In genomic region chr5:168328804-168329203, GRCh38 we compare ENCODE assay signal across 8 cellular contexts. TPM values are rescaled to one million over a fixed set of nuclear protein-coding genes. Genes with fewer than 3 reads are reported as not detected.
DNase-seq lines count a peak whose midpoint lies in the region; ATAC-seq and TF ChIP-seq lines count a peak whose summit lies in the region.

No MANE protein-coding gene starts in this region.

- no peaks in the 10 kb centered on the region for H3K9me3 Mint-ChIP-seq in endothelial cell (ENCODE audit: unreplicated experiment)
- no peaks in the 10 kb centered on the region for H3K9me3 Mint-ChIP-seq in CD4-positive, alpha-beta memory T cell

- H3K27ac Mint-ChIP-seq in endothelial cell (ENCODE audit: unreplicated experiment), result no peak overlapping the region
- H3K27ac Mint-ChIP-seq in CD4-positive, alpha-beta memory T cell, result no peak overlapping the region

- H3K36me3 Mint-ChIP-seq in endothelial cell (ENCODE audit: low read depth, unreplicated experiment), result no peaks in the 10 kb centered on the region
- no peaks in the 10 kb centered on the region for H3K36me3 Mint-ChIP-seq in CD4-positive, alpha-beta memory T cell

- POLR2A ChIA-PET in CD4-positive, alpha-beta memory T cell (lab: Charles Lee; ENCODE audit: partially characterized antibody), result no interaction called here
- POLR2A ChIA-PET in SK-N-SH (lab: Yijun Ruan, JAX), result no interaction called here

- H3K9me3 ChIP-seq in BLaER1 treated with 17β-estradiol and CSF1 and Interleukin-3, amounts not matched to agents 10 nM and 100 nM (replicated peaks in 1 of 11), result no peaks in the 10 kb centered on the region
- H3K9me3 ChIP-seq in CD4-positive, alpha-beta memory T cell (ENCODE audit: control insufficient read depth in 1 of 2, low read length in 2 of 2), result no peaks in the 10 kb centered on the region
- no peaks in the 10 kb centered on the region for H3K9me3 ChIP-seq in SK-N-SH

- no peak overlapping the region for H3K9ac ChIP-seq in BLaER1 treated with 17β-estradiol and CSF1 and Interleukin-3, amounts not matched to agents 10 nM and 100 nM
- H3K9ac ChIP-seq in SK-N-SH, result no peak overlapping the region

- ATAC-seq in GM21526 (IDR thresholded peaks at IDR 0.05; ENCODE audit: low FRiP score, unreplicated experiment), result peak; percentile 83

- no peaks in the 10 kb centered on the region for H3K27me3 ChIP-seq in BLaER1 treated with 17β-estradiol and CSF1 and Interleukin-3, amounts not matched to agents 10 nM and 100 nM
- no peaks in the 10 kb centered on the region for H3K27me3 ChIP-seq in CD4-positive, alpha-beta memory T cell (ENCODE audit: insufficient read depth, low read length)
- no peaks in the 10 kb centered on the region for H3K27me3 ChIP-seq in brain microvascular endothelial cell (replicated peaks)
- H3K27me3 ChIP-seq in SK-N-SH (ENCODE audit: insufficient read depth), result no peaks in the 10 kb centered on the region

- WGBS in SK-N-SH (ENCODE audit: low lambda C conversion rate), result 61% methylated on average over 6 of the region's 6 CpGs

- no peak overlapping the region for H2AFZ ChIP-seq in SK-N-SH (ENCODE audit: low read depth)

- H4K20me1 ChIP-seq in BLaER1 treated with 17β-estradiol and CSF1 and Interleukin-3, amounts not matched to agents 10 nM and 100 nM, result no peaks in the 10 kb centered on the region; a peak in 1 of 22 replicates
- no peaks in the 10 kb centered on the region for H4K20me1 ChIP-seq in SK-N-SH (ENCODE audit: insufficient read depth)

- DNase-seq in NCI-H1105 (lab: John Stamatoyannopoulos, UW), result peak; percentile 65
- peak; percentile 40 for DNase-seq in endothelial cell (ENCODE audit: low spot score)
- DNase-seq in CD4-positive, alpha-beta memory T cell, result no peak
- no peak for DNase-seq in brain microvascular endothelial cell
- DNase-seq in occipital lobe (lab: John Stamatoyannopoulos, UW), result no peak
- DNase-seq in SK-N-SH, result no peak

- no peaks in the 10 kb centered on the region for H3K9me2 ChIP-seq in SK-N-SH

- H3K27ac ChIP-seq in BLaER1 treated with 17β-estradiol and CSF1 and Interleukin-3, amounts not matched to agents 10 nM and 100 nM, result no peak overlapping the region
- no peak overlapping the region for H3K27ac ChIP-seq in CD4-positive, alpha-beta memory T cell (ENCODE audit: low read depth, low read length)
- no peak overlapping the region for H3K27ac ChIP-seq in brain microvascular endothelial cell
- no peak overlapping the region for H3K27ac ChIP-seq in SK-N-SH (ENCODE audit: low read depth in 2 of 2, low read length in 1 of 2)

- H3K79me2 ChIP-seq in SK-N-SH (ENCODE audit: insufficient read depth), result peaks cover 26% of the 10 kb centered on the region; the same call in 1 of the 2 replicates

- no peak for TF ChIP-seq EP300 in SK-N-SH (IDR thresholded peaks at IDR 0.05; ENCODE audit: borderline replicate concordance in 1 of 2, low read depth in 1 of 2, low read length in 1 of 2)

- CTCF ChIA-PET in CD4-positive, alpha-beta memory T cell (lab: Charles Lee; ENCODE audit: partially characterized antibody), result no interaction called here
- CTCF ChIA-PET in SK-N-SH (lab: Yijun Ruan, JAX), result interaction anchor here (1.2 to 1.4 kb wide), 2 partner anchors 10 to 60 kb away, joined by 3 read pairs; no protein-coding TSS in a partner anchor

- intact Hi-C loops in CD4-positive, alpha-beta memory T cell (cut with micrococcal nuclease), result no loop called here

- H3K4me3 ChIP-seq in BLaER1 treated with 17β-estradiol and CSF1 and Interleukin-3, amounts not matched to agents 10 nM and 100 nM, result no peak overlapping the region
- no peak overlapping the region for H3K4me3 ChIP-seq in CD4-positive, alpha-beta memory T cell (ENCODE audit: low read length in 2 of 2)
- no peak overlapping the region for H3K4me3 ChIP-seq in brain microvascular endothelial cell (ENCODE audit: low read depth, low read length)
- H3K4me3 ChIP-seq in SK-N-SH (ENCODE audit: low read depth in 2 of 2, low read length in 1 of 2), result no peak overlapping the region

- H3K4me2 ChIP-seq in BLaER1 treated with 17β-estradiol and CSF1 and Interleukin-3, amounts not matched to agents 10 nM and 100 nM, result peak overlapping the region; percentile 7 to 59 (median 51); a peak in 21 of 22 replicates
- H3K4me2 ChIP-seq in SK-N-SH, result no peak overlapping the region

- H3K4me1 ChIP-seq in BLaER1 treated with 17β-estradiol and CSF1 and Interleukin-3, amounts not matched to agents 10 nM and 100 nM, result peaks cover 14 to 18% (median 16%) of the 10 kb centered on the region in 10 experiments; a peak in 18 of 20 replicates
- no peaks in the 10 kb centered on the region for H3K4me1 ChIP-seq in CD4-positive, alpha-beta memory T cell (ENCODE audit: insufficient read depth, low read length)
- peaks cover 5 to 7% of the 10 kb centered on the region in 2 experiments; a peak in 2 of 4 replicates for H3K4me1 ChIP-seq in SK-N-SH (ENCODE audit: control insufficient read depth in 1 of 2, insufficient read depth in 2 of 2, low read depth in 1 of 2, low read length in 1 of 2)

- no peak overlapping the region for H3K4me3 Mint-ChIP-seq in endothelial cell (ENCODE audit: unreplicated experiment)
- H3K4me3 Mint-ChIP-seq in CD4-positive, alpha-beta memory T cell, result peak overlapping the region in 1 of 8 donors; percentile 13

- in situ Hi-C loops in brain microvascular endothelial cell (cut with HindIII; ENCODE audit: low pct_ligation_motif_present, low sequenced_read_pairs), result no loop called here

- H3F3A ChIP-seq in SK-N-SH (replicated peaks; ENCODE audit: insufficient read depth), result peaks cover 15% of the 10 kb centered on the region

- no peaks in the 10 kb centered on the region for H3K36me3 ChIP-seq in BLaER1 treated with 17β-estradiol and CSF1 and Interleukin-3, amounts not matched to agents 10 nM and 100 nM
- no peaks in the 10 kb centered on the region for H3K36me3 ChIP-seq in CD4-positive, alpha-beta memory T cell (ENCODE audit: insufficient read depth, low read length)
- no peaks in the 10 kb centered on the region for H3K36me3 ChIP-seq in brain microvascular endothelial cell (replicated peaks)
- H3K36me3 ChIP-seq in SK-N-SH (replicated peaks in 1 of 2; ENCODE audit: control insufficient read depth in 1 of 2, insufficient read depth in 2 of 2, low read length in 1 of 2), result no peaks in the 10 kb centered on the region

- no peak for TF ChIP-seq CTCF in endothelial cell (IDR thresholded peaks at IDR 0.05; ENCODE audit: unreplicated experiment)
- no peak for TF ChIP-seq CTCF in brain microvascular endothelial cell (IDR thresholded peaks at IDR 0.05; ENCODE audit: low read depth, low read length, missing control alignments)
- no peak for TF ChIP-seq CTCF in SK-N-SH (IDR thresholded peaks at IDR 0.05)

- peaks cover 5% of the 10 kb centered on the region for H3K27me3 Mint-ChIP-seq in endothelial cell (ENCODE audit: unreplicated experiment)
- H3K27me3 Mint-ChIP-seq in CD4-positive, alpha-beta memory T cell, result peaks cover 8 to 12% of the 10 kb centered on the region in 2 donors

- peaks cover 13% of the 10 kb centered on the region for H3K4me1 Mint-ChIP-seq in endothelial cell (ENCODE audit: unreplicated experiment)
- peaks cover 0 to 10% (median 8%) of the 10 kb centered on the region in 4 donors for H3K4me1 Mint-ChIP-seq in CD4-positive, alpha-beta memory T cell

- no peak for TF ChIP-seq RAD21 in SK-N-SH (IDR thresholded peaks at IDR 0.05; ENCODE audit: low read length)

TF ChIP-seq in SK-N-SH, 30 proteins besides CTCF, POLR2A, EP300 and RAD21:
- TF ChIP-seq TCF12 (IDR thresholded peaks at IDR 0.05) (no peak), FOXJ3 (CRISPR knock-in tag; IDR thresholded peaks at IDR 0.05) (no peak), EZH2phosphoT487 (IDR thresholded peaks at IDR 0.05; ENCODE audit: borderline replicate concordance, low read depth) (no peak), YY1 (IDR thresholded peaks at IDR 0.05; ENCODE audit: low read depth) (no peak), USF2 (IDR thresholded peaks at IDR 0.05; ENCODE audit: borderline replicate concordance, low read depth, low read length) (no peak), GABPA (IDR thresholded peaks at IDR 0.05; ENCODE audit: low read depth) (no peak), NFIC (IDR thresholded peaks at IDR 0.05; ENCODE audit: borderline replicate concordance) (no peak)

RNA-seq across cellular contexts. Expression of gene WWC1, which starts 37.4 kb away (rescaled TPM):
- total RNA-seq in endothelial cell (ENCODE audit: unreplicated experiment) (1.1 TPM), occipital lobe (116 TPM)
- total RNA-seq in CD4-positive, alpha-beta memory T cell, result 1 to 10 TPM; 2.0 to 2.7 TPM
- under 1 TPM; 0.22 to 0.98 TPM for polyA plus RNA-seq in CD4-positive, alpha-beta memory T cell
- 15.2 and 16.9 TPM in 2 replicates for polyA plus RNA-seq in SK-N-SH (2012; rRNA removed)
- 12.4 and 13.0 TPM in 2 replicates for polyA plus RNA-seq in SK-N-SH (2012; cell fraction: cytosol; rRNA removed)
- polyA plus RNA-seq in SK-N-SH (2012; cell fraction: nucleus; rRNA removed), result 15.6 and 17.4 TPM in 2 replicates

Comparison
In these comparisons a context has a peak if more than half of its experiments do, and no peak if none do; other contexts are left out.
1. DNase-seq: peak in NCI-H1105 (single experiment) and endothelial cell (single experiment); none in CD4-positive, alpha-beta memory T cell (0 of 5), brain microvascular endothelial cell (single experiment), occipital lobe (single experiment) and SK-N-SH (single experiment).
2. RNA of gene WWC1, which starts 37.4 kb away (total RNA-seq): 116 TPM in occipital lobe (single experiment); 2.0 to 2.7 TPM in CD4-positive, alpha-beta memory T cell and 1.1 TPM in endothelial cell (single experiment); every median in the first group is over 10 times any median in the second.